16 cellular contexts compared by ENCODE assay signal in genomic region chr6:98044791-98045190, GRCh38.
"Had no signal": no experiment of that assay in that cellular context is flagged by ENCODE, and none has a peak within 500 bp of the region (broad histone marks: within the 10 kb centered on the region; RNA-seq: fewer than 3 reads in every experiment).

No MANE protein-coding gene starts in this region.

- H3K4me1 Mint-ChIP-seq: activated CD4-positive, alpha-beta memory T cell treated with anti-CD3 and anti-CD28 coated beads, Interleukin-2, amount 10 ng/mL, durations not matched to agents 7 days and 5 days; activated CD8-positive, alpha-beta memory T cell treated with anti-CD3 and anti-CD28 coated beads, Interleukin-2, amount 10 ng/mL, durations not matched to agents 7 days and 5 days; activated naive CD8-positive, alpha-beta T cell treated with anti-CD3 and anti-CD28 coated beads for 36 hours; natural killer cell had no signal

- H3K36me3 ChIP-seq: lower lobe of right lung, right atrium auricular region, transverse colon, uterus had no signal

- H3K36me3 Mint-ChIP-seq: activated CD8-positive, alpha-beta memory T cell treated with anti-CD3 and anti-CD28 coated beads, Interleukin-2, amount 10 ng/mL, durations not matched to agents 7 days and 5 days; activated naive CD8-positive, alpha-beta T cell treated with anti-CD3 and anti-CD28 coated beads for 36 hours; natural killer cell had no signal

- ATAC-seq: activated CD8-positive, alpha-beta memory T cell treated with anti-CD3 and anti-CD28 coated beads, Interleukin-2, amount 10 ng/mL, durations not matched to agents 7 days and 5 days; effector memory CD8-positive, alpha-beta T cell; left colon; lower lobe of right lung; natural killer cell had no signal

- H3K4me3 Mint-ChIP-seq: activated CD4-positive, alpha-beta memory T cell treated with anti-CD3 and anti-CD28 coated beads, Interleukin-2, amount 10 ng/mL, durations not matched to agents 7 days and 5 days; activated CD8-positive, alpha-beta memory T cell treated with anti-CD3 and anti-CD28 coated beads, Interleukin-2, amount 10 ng/mL, durations not matched to agents 7 days and 5 days; activated naive CD8-positive, alpha-beta T cell treated with anti-CD3 and anti-CD28 coated beads for 36 hours; effector memory CD8-positive, alpha-beta T cell; natural killer cell; stimulated activated naive CD8-positive, alpha-beta T cell treated with anti-CD3 and anti-CD28 coated beads, Interleukin-15, Interleukin-2, amounts not matched to agents 100 ng/mL and 50 ng/mL, for 24 hours had no signal

- DNase-seq: activated CD4-positive, alpha-beta memory T cell treated with anti-CD3 and anti-CD28 coated beads, Interleukin-2, amount 10 ng/mL, durations not matched to agents 7 days and 5 days; activated CD4-positive, alpha-beta T cell treated with anti-CD3 and anti-CD28 coated beads for 48 hours; activated CD4-positive, CD25-positive, alpha-beta regulatory T cell; activated CD8-positive, alpha-beta memory T cell treated with anti-CD3 and anti-CD28 coated beads, Interleukin-2, amount 10 ng/mL, durations not matched to agents 7 days and 5 days; activated naive CD8-positive, alpha-beta T cell treated with anti-CD3 and anti-CD28 coated beads for 36 hours; amniotic stem cell; effector memory CD8-positive, alpha-beta T cell; islet precursor cell; left colon; lower lobe of right lung; natural killer cell; transverse colon; uterus had no signal

- H3K27me3 ChIP-seq: right atrium auricular region, transverse colon had no signal

- H3K9me3 Mint-ChIP-seq: activated CD4-positive, alpha-beta memory T cell treated with anti-CD3 and anti-CD28 coated beads, Interleukin-2, amount 10 ng/mL, durations not matched to agents 7 days and 5 days; stimulated activated naive CD8-positive, alpha-beta T cell treated with anti-CD3 and anti-CD28 coated beads, Interleukin-15, Interleukin-2, amounts not matched to agents 100 ng/mL and 50 ng/mL, for 24 hours had no signal

- H3K27me3 Mint-ChIP-seq: activated CD4-positive, alpha-beta memory T cell treated with anti-CD3 and anti-CD28 coated beads, Interleukin-2, amount 10 ng/mL, durations not matched to agents 7 days and 5 days; activated CD8-positive, alpha-beta memory T cell treated with anti-CD3 and anti-CD28 coated beads, Interleukin-2, amount 10 ng/mL, durations not matched to agents 7 days and 5 days; activated naive CD8-positive, alpha-beta T cell treated with anti-CD3 and anti-CD28 coated beads for 36 hours; effector memory CD8-positive, alpha-beta T cell; stimulated activated naive CD8-positive, alpha-beta T cell treated with anti-CD3 and anti-CD28 coated beads, Interleukin-15, Interleukin-2, amounts not matched to agents 100 ng/mL and 50 ng/mL, for 24 hours had no signal

- H3K4me1 ChIP-seq: lower lobe of right lung, right atrium auricular region, transverse colon, uterus had no signal

- H3K27ac Mint-ChIP-seq: activated CD4-positive, alpha-beta memory T cell treated with anti-CD3 and anti-CD28 coated beads, Interleukin-2, amount 10 ng/mL, durations not matched to agents 7 days and 5 days; activated CD8-positive, alpha-beta memory T cell treated with anti-CD3 and anti-CD28 coated beads, Interleukin-2, amount 10 ng/mL, durations not matched to agents 7 days and 5 days; activated naive CD8-positive, alpha-beta T cell treated with anti-CD3 and anti-CD28 coated beads for 36 hours; effector memory CD8-positive, alpha-beta T cell; natural killer cell; progenitor cell of endocrine pancreas; stimulated activated naive CD8-positive, alpha-beta T cell treated with anti-CD3 and anti-CD28 coated beads, Interleukin-15, Interleukin-2, amounts not matched to agents 100 ng/mL and 50 ng/mL, for 24 hours had no signal

- H3K4me3 ChIP-seq: lower lobe of right lung, right atrium auricular region, transverse colon, uterus had no signal

- H3K9me3 ChIP-seq: lower lobe of right lung, right atrium auricular region, transverse colon, uterus had no signal

- H3K27ac ChIP-seq: lower lobe of right lung, right atrium auricular region, transverse colon, uterus had no signal
